In genomic region chr7:6576867-6577368, GRCh38 we compare ENCODE assay signal across 8 cellular contexts. TPM values are rescaled to one million over a fixed set of nuclear protein-coding genes. Genes with fewer than 3 reads are reported as not detected.
DNase-seq lines count a peak whose midpoint lies in the region; TF ChIP-seq lines count a peak whose summit lies in the region.
"Not testable (repeated sequence)": the region's sequence is repeated elsewhere in the genome, so short reads cannot be mapped to it uniquely, and the experiment has no call there.

No MANE protein-coding gene starts in this region.

- not testable (repeated sequence) for H3K27me3 ChIP-seq in H7 (ENCODE audit: control insufficient read depth, insufficient read depth, low read length); NT2/D1 (ENCODE audit: insufficient read depth, insufficient read length); left ventricle myocardium inferior (ENCODE audit: low read depth); muscle layer of duodenum (ENCODE audit: low read depth, low read length); smooth muscle cell (ENCODE audit: low read depth)

- peak overlapping the region; percentile 86 for H2AFZ ChIP-seq in smooth muscle cell (ENCODE audit: low read depth)

- H3K4me3 ChIP-seq in H7 (ENCODE audit: insufficient read depth, low read depth, low read length), result peak overlapping the region; percentile 76
- peak overlapping the region; percentile 70 for H3K4me3 ChIP-seq in NT2/D1 (ENCODE audit: insufficient read length, low read depth)
- peak overlapping the region; percentile 83 for H3K4me3 ChIP-seq in choroid plexus epithelial cell (ENCODE audit: low read depth, low read length)
- H3K4me3 ChIP-seq in left ventricle myocardium inferior, result peak overlapping the region; percentile 76
- peak overlapping the region; percentile 70 to 75 for H3K4me3 ChIP-seq in muscle layer of duodenum (ENCODE audit: low read depth in 1 of 2, low read length in 2 of 2)
- H3K4me3 ChIP-seq in smooth muscle cell, result peak overlapping the region; percentile 72

- in situ Hi-C loops in ACHN (cut with HindIII; ENCODE audit: low pct_ligation_motif_present, low pct_unique_long_range_greater_than_20kb, low sequenced_read_pairs), result not testable (repeated sequence)

- peak overlapping the region; percentile 95 for H3K4me2 ChIP-seq in smooth muscle cell

- H3K9ac ChIP-seq in NT2/D1 (ENCODE audit: insufficient read length, low read depth) (peak overlapping the region; percentile 82), smooth muscle cell (ENCODE audit: low read depth) (peak overlapping the region; percentile 94)

- DNase-seq in ACHN (peak; percentile 30), left ventricle myocardium inferior (peak; percentile 25)
- not testable (repeated sequence) for DNase-seq in H7; NT2/D1 (ENCODE audit: low read depth, low spot score); choroid plexus epithelial cell (ENCODE audit: low read depth); smooth muscle cell (lab: John Stamatoyannopoulos, UW; ENCODE audit: unreplicated experiment)
- DNase-seq in activated T-cell treated with anti-CD3 and anti-CD28 coated beads, Interleukin-2, amount 50 U/mL, for 1 hour, result peak; percentile 44

- intact Hi-C loops in left ventricle myocardium inferior (cut with micrococcal nuclease), result not testable (repeated sequence)

- not testable (repeated sequence) for TF ChIP-seq CTCF in choroid plexus epithelial cell (conservative IDR thresholded peaks at IDR 0.05; ENCODE audit: low read depth, low read length); left ventricle myocardium inferior (IDR thresholded peaks at IDR 0.05; ENCODE audit: borderline replicate concordance); smooth muscle cell (IDR thresholded peaks at IDR 0.05; ENCODE audit: borderline replicate concordance, insufficient read depth, poor library complexity, severe bottlenecking)

- not testable (repeated sequence) for H3K9me3 ChIP-seq in NT2/D1 (ENCODE audit: insufficient read depth, low read length); left ventricle myocardium inferior (replicated peaks); muscle layer of duodenum (ENCODE audit: control insufficient read depth in 1 of 2, low read length in 2 of 2); smooth muscle cell (replicated peaks; ENCODE audit: low read depth)

- whole genome bisulfite sequencing in smooth muscle cell (ENCODE audit: low lambda C conversion rate), result 38% methylated on average over 14 of the region's 14 CpGs

- H4K20me1 ChIP-seq in smooth muscle cell (ENCODE audit: low read depth), result not testable (repeated sequence)

- H3K27ac ChIP-seq in left ventricle myocardium inferior (replicated peaks), result peak overlapping the region; percentile 96
- not testable (repeated sequence) for H3K27ac ChIP-seq in muscle layer of duodenum (ENCODE audit: low read length)
- peak overlapping the region; percentile 88 for H3K27ac ChIP-seq in smooth muscle cell (ENCODE audit: low read depth)

- not testable (repeated sequence) for H3K79me2 ChIP-seq in smooth muscle cell (ENCODE audit: low read depth)

- peaks cover 11% of the 10 kb centered on the region for H3K36me3 ChIP-seq in H7 (replicated peaks; ENCODE audit: control insufficient read depth, insufficient read depth, low read length)
- H3K36me3 ChIP-seq in NT2/D1 (ENCODE audit: insufficient read depth, insufficient read length, low read length), result peaks cover 19% of the 10 kb centered on the region
- H3K36me3 ChIP-seq in left ventricle myocardium inferior, result peaks cover 24% of the 10 kb centered on the region
- H3K36me3 ChIP-seq in muscle layer of duodenum (ENCODE audit: control insufficient read depth in 1 of 2, insufficient read depth in 2 of 2, low read length in 2 of 2), result peaks cover 11 to 22% of the 10 kb centered on the region in 2 donors
- not testable (repeated sequence) for H3K36me3 ChIP-seq in smooth muscle cell (ENCODE audit: low read depth)

- not testable (repeated sequence) for H3K4me1 ChIP-seq in NT2/D1 (ENCODE audit: insufficient read depth, insufficient read length); muscle layer of duodenum (ENCODE audit: control insufficient read depth in 1 of 2, insufficient read depth in 2 of 2, low read length in 2 of 2); smooth muscle cell (ENCODE audit: low read depth)
- H3K4me1 ChIP-seq in left ventricle myocardium inferior, result peaks cover 12% of the 10 kb centered on the region

- H3F3A ChIP-seq in smooth muscle cell (ENCODE audit: low read depth), result not testable (repeated sequence)

RNA-seq across cellular contexts. Expression of gene ZDHHC4, which starts 0.3 kb away (rescaled TPM):
- total RNA-seq in H7 (2014; rRNA removed; shearing (Covaris generic)), result 54.8 and 63.2 TPM in 2 replicates
- 36.7 TPM for total RNA-seq in left ventricle myocardium inferior
- 55.8 and 59.2 TPM in 2 replicates for total RNA-seq in smooth muscle cell
- 69.5 and 86.8 TPM in 2 replicates for polyA plus RNA-seq in smooth muscle cell

RNA-seq across cellular contexts. Expression of gene INTS15, which starts 12.9 kb away (rescaled TPM):
- 24.7 and 30.7 TPM in 2 replicates for total RNA-seq in H7 (2014; rRNA removed; shearing (Covaris generic))
- total RNA-seq in left ventricle myocardium inferior (14.4 TPM), smooth muscle cell (13.4 and 14.7 TPM in 2 replicates)
- 17.6 and 25.9 TPM in 2 replicates for polyA plus RNA-seq in smooth muscle cell

RNA-seq across cellular contexts. Expression of gene GRID2IP, which starts 25.7 kb away (rescaled TPM):
- total RNA-seq in H7 (2014; rRNA removed; shearing (Covaris generic)), result 0.28 and 0.33 TPM in 2 replicates
- total RNA-seq in left ventricle myocardium inferior, result not detected
- total RNA-seq in smooth muscle cell, result not detected in 2 replicates
- not detected in 2 replicates for polyA plus RNA-seq in smooth muscle cell

RNA-seq across cellular contexts. Expression of gene ZNF853, which starts 38.5 kb away (rescaled TPM):
- 6.4 and 6.5 TPM in 2 replicates for total RNA-seq in H7 (2014; rRNA removed; shearing (Covaris generic))
- total RNA-seq in left ventricle myocardium inferior (15.0 TPM), smooth muscle cell (5.6 and 8.9 TPM in 2 replicates)
- polyA plus RNA-seq in smooth muscle cell, result 9.2 and 10.3 TPM in 2 replicates
